ENCODE assay signal across 1 cellular context in the genomic region with DNA sequence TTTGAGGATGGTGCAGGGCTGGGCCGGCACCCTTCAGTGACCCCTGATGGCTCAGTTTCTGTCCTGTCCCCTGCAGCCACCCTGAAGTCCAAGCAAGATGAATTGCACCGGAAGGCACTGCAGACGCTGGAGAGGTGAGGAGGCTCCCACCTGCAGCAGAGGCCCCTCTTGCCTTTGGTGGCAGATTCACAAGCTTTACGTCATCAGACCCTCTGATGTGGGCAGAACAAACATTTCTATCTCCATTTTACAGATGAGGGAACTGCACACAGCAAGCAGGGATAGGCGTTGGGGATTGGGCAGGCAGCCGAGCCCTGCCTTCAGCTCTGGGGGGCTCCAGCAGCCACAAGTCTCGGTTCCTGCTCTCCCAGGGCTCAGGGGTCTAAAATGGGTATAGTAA.
TF ChIP-seq lines count a peak whose summit lies in the region.

No MANE protein-coding gene starts in this region.

TF ChIP-seq in H1, 55 proteins besides CTCF, POLR2A, EP300 and RAD21 (continued from another document):
- TF ChIP-seq CBX5 (IDR thresholded peaks at IDR 0.05; ENCODE audit: low read depth, low read length): no peak
- TF ChIP-seq, protein P1, sequence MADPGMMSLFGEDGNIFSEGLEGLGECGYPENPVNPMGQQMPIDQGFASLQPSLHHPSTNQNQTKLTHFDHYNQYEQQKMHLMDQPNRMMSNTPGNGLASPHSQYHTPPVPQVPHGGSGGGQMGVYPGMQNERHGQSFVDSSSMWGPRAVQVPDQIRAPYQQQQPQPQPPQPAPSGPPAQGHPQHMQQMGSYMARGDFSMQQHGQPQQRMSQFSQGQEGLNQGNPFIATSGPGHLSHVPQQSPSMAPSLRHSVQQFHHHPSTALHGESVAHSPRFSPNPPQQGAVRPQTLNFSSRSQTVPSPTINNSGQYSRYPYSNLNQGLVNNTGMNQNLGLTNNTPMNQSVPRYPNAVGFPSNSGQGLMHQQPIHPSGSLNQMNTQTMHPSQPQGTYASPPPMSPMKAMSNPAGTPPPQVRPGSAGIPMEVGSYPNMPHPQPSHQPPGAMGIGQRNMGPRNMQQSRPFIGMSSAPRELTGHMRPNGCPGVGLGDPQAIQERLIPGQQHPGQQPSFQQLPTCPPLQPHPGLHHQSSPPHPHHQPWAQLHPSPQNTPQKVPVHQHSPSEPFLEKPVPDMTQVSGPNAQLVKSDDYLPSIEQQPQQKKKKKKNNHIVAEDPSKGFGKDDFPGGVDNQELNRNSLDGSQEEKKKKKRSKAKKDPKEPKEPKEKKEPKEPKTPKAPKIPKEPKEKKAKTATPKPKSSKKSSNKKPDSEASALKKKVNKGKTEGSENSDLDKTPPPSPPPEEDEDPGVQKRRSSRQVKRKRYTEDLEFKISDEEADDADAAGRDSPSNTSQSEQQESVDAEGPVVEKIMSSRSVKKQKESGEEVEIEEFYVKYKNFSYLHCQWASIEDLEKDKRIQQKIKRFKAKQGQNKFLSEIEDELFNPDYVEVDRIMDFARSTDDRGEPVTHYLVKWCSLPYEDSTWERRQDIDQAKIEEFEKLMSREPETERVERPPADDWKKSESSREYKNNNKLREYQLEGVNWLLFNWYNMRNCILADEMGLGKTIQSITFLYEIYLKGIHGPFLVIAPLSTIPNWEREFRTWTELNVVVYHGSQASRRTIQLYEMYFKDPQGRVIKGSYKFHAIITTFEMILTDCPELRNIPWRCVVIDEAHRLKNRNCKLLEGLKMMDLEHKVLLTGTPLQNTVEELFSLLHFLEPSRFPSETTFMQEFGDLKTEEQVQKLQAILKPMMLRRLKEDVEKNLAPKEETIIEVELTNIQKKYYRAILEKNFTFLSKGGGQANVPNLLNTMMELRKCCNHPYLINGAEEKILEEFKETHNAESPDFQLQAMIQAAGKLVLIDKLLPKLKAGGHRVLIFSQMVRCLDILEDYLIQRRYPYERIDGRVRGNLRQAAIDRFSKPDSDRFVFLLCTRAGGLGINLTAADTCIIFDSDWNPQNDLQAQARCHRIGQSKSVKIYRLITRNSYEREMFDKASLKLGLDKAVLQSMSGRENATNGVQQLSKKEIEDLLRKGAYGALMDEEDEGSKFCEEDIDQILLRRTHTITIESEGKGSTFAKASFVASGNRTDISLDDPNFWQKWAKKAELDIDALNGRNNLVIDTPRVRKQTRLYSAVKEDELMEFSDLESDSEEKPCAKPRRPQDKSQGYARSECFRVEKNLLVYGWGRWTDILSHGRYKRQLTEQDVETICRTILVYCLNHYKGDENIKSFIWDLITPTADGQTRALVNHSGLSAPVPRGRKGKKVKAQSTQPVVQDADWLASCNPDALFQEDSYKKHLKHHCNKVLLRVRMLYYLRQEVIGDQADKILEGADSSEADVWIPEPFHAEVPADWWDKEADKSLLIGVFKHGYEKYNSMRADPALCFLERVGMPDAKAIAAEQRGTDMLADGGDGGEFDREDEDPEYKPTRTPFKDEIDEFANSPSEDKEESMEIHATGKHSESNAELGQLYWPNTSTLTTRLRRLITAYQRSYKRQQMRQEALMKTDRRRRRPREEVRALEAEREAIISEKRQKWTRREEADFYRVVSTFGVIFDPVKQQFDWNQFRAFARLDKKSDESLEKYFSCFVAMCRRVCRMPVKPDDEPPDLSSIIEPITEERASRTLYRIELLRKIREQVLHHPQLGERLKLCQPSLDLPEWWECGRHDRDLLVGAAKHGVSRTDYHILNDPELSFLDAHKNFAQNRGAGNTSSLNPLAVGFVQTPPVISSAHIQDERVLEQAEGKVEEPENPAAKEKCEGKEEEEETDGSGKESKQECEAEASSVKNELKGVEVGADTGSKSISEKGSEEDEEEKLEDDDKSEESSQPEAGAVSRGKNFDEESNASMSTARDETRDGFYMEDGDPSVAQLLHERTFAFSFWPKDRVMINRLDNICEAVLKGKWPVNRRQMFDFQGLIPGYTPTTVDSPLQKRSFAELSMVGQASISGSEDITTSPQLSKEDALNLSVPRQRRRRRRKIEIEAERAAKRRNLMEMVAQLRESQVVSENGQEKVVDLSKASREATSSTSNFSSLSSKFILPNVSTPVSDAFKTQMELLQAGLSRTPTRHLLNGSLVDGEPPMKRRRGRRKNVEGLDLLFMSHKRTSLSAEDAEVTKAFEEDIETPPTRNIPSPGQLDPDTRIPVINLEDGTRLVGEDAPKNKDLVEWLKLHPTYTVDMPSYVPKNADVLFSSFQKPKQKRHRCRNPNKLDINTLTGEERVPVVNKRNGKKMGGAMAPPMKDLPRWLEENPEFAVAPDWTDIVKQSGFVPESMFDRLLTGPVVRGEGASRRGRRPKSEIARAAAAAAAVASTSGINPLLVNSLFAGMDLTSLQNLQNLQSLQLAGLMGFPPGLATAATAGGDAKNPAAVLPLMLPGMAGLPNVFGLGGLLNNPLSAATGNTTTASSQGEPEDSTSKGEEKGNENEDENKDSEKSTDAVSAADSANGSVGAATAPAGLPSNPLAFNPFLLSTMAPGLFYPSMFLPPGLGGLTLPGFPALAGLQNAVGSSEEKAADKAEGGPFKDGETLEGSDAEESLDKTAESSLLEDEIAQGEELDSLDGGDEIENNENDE (IDR thresholded peaks at IDR 0.05; ENCODE audit: insufficient replicate concordance, low read length): no peak
- TF ChIP-seq BCL11A (IDR thresholded peaks at IDR 0.05; ENCODE audit: low read depth in 2 of 2, low read length in 2 of 2): no peak
- TF ChIP-seq, protein P2, sequence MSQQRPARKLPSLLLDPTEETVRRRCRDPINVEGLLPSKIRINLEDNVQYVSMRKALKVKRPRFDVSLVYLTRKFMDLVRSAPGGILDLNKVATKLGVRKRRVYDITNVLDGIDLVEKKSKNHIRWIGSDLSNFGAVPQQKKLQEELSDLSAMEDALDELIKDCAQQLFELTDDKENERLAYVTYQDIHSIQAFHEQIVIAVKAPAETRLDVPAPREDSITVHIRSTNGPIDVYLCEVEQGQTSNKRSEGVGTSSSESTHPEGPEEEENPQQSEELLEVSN (IDR thresholded peaks at IDR 0.05): no peak
TF ChIP-seq in H1: peak in this region for 0.
